ENCODE assay signal across 9 cellular contexts in the genomic region with DNA sequence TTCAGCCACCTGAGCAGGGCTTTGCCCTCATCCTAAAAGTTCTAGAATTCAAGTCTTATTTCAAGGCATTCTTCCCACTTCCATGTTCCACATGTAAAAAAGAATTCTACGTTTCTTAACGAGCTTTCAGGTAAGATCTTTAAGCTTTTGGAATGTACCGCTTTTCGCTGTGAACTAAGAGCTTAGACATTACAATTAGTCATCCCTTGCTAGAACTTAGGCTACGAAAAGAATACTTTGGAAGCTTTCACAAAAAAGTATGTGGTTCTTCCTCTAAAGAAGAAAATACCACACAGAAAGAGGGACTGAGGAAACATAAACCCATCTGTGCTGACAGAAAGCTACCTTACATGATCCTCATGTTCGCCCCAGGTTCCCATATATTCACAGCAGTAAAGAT. TPM values are rescaled to one million over a fixed set of nuclear protein-coding genes. Genes with fewer than 3 reads are reported as not detected.
DNase-seq lines count a peak whose midpoint lies in the region; ATAC-seq and TF ChIP-seq lines count a peak whose summit lies in the region.
"Had no signal": no experiment of that assay in that cellular context is flagged by ENCODE, and none has a peak within 500 bp of the region (broad histone marks: within the 10 kb centered on the region; RNA-seq: fewer than 3 reads in every experiment).

No MANE protein-coding gene starts in this region.

- DNase-seq in M059J (ENCODE audit: low read depth) (peak; percentile 55), colonic mucosa (no peak), D341Med (ENCODE audit: low spot score) (no peak), 8988T (no peak), GM19240 (ENCODE audit: insufficient read length, low spot score) (no peak)
- DNase-seq in natural killer cell treated with Interleukin-12 subunit alpha and Interleukin-12 subunit beta and Interleukin-15 and Interleukin-18, amount 100 ng/mL, for 72 hours (ENCODE audit: low spot score) = no peak
- DNase-seq: SIG-M5 had no signal

- H3K27ac ChIP-seq in BLaER1 (no peak overlapping the region), colonic mucosa (peak overlapping the region; percentile 88)

- H3K9me3 ChIP-seq in BLaER1 = no peaks in the 10 kb centered on the region
- no peaks in the 10 kb centered on the region for H3K9me3 ChIP-seq in colonic mucosa

- H3K4me3 ChIP-seq in BLaER1 (no peak overlapping the region), colonic mucosa (no peak overlapping the region)

- H3K27me3 Mint-ChIP-seq in natural killer cell treated with Interleukin-12 subunit alpha and Interleukin-12 subunit beta and Interleukin-15 and Interleukin-18, amount 100 ng/mL, for 72 hours = no peaks in the 10 kb centered on the region

- H3K36me3 Mint-ChIP-seq in natural killer cell treated with Interleukin-12 subunit alpha and Interleukin-12 subunit beta and Interleukin-15 and Interleukin-18, amount 100 ng/mL, for 72 hours = no peaks in the 10 kb centered on the region

- H3K36me3 ChIP-seq in BLaER1 (peaks cover 28% of the 10 kb centered on the region), colonic mucosa (no peaks in the 10 kb centered on the region)

- TF ChIP-seq CTCF in colonic mucosa (IDR thresholded peaks at IDR 0.05) = no peak

- no peaks in the 10 kb centered on the region for H3K9me3 Mint-ChIP-seq in natural killer cell treated with Interleukin-12 subunit alpha and Interleukin-12 subunit beta and Interleukin-15 and Interleukin-18, amount 100 ng/mL, for 72 hours

- peaks cover 49% of the 10 kb centered on the region for H4K20me1 ChIP-seq in BLaER1

- peak overlapping the region; percentile 91 for H3K4me2 ChIP-seq in BLaER1

- H3K4me3 Mint-ChIP-seq in natural killer cell treated with Interleukin-12 subunit alpha and Interleukin-12 subunit beta and Interleukin-15 and Interleukin-18, amount 100 ng/mL, for 72 hours = peak overlapping the region; percentile 92

- ATAC-seq in natural killer cell treated with Interleukin-12 subunit alpha and Interleukin-12 subunit beta and Interleukin-15 and Interleukin-18, amount 100 ng/mL, for 72 hours = no peak
- no peak for ATAC-seq in HG03469 (IDR thresholded peaks at IDR 0.05; ENCODE audit: unreplicated experiment)

- intact Hi-C loops in colonic mucosa (cut with DNase I) = no loop called here

- peaks cover 42 to 47% of the 10 kb centered on the region in 2 donors for H3K4me1 Mint-ChIP-seq in natural killer cell treated with Interleukin-12 subunit alpha and Interleukin-12 subunit beta and Interleukin-15 and Interleukin-18, amount 100 ng/mL, for 72 hours (ENCODE audit: low read depth in 2 of 2)

- H3K9ac ChIP-seq in BLaER1 (peak overlapping the region; percentile 86), colonic mucosa (ENCODE audit: low read depth in 2 of 2, low read length in 2 of 2) (peak overlapping the region in 1 of 2 donors; percentile 92)

- peak overlapping the region in 1 of 2 donors; percentile 60 for H3K27ac Mint-ChIP-seq in natural killer cell treated with Interleukin-12 subunit alpha and Interleukin-12 subunit beta and Interleukin-15 and Interleukin-18, amount 100 ng/mL, for 72 hours

- H3K4me1 ChIP-seq in BLaER1 = peaks cover 56% of the 10 kb centered on the region
- H3K4me1 ChIP-seq in colonic mucosa = no peaks in the 10 kb centered on the region

- H3K27me3 ChIP-seq in BLaER1 = no peaks in the 10 kb centered on the region
- H3K27me3 ChIP-seq in colonic mucosa = no peaks in the 10 kb centered on the region

RNA-seq across cellular contexts. Expression of gene NUMA1, which starts 1.9 kb away (rescaled TPM):
- 126 and 138 TPM in 2 replicates for total RNA-seq in M059J (2014; rRNA removed; shearing (Covaris generic))
- 100 to 1,000 TPM; 154 to 158 TPM for total RNA-seq in colonic mucosa
- total RNA-seq in natural killer cell treated with Interleukin-12 subunit alpha and Interleukin-12 subunit beta and Interleukin-15 and Interleukin-18, amount 100 ng/mL, for 72 hours = 100 to 1,000 TPM; 181 to 216 TPM

RNA-seq across cellular contexts. Expression of gene LRRC51, which starts 2.2 kb away (rescaled TPM):
- total RNA-seq in M059J (2014; rRNA removed; shearing (Covaris generic)) = 4.8 and 5.2 TPM in 2 replicates
- total RNA-seq in colonic mucosa = 10 to 100 TPM in 1 of 2 donors, 1 to 10 TPM in 1; 6.2 to 10.9 TPM
- total RNA-seq in natural killer cell treated with Interleukin-12 subunit alpha and Interleukin-12 subunit beta and Interleukin-15 and Interleukin-18, amount 100 ng/mL, for 72 hours = 1 to 10 TPM; 3.5 to 7.2 TPM

RNA-seq across cellular contexts. Expression of gene LAMTOR1, which starts 24.6 kb away (rescaled TPM):
- total RNA-seq in M059J (2014; rRNA removed; shearing (Covaris generic)) = 114 TPM in 2 replicates
- total RNA-seq in colonic mucosa = 10 to 100 TPM; 84.9 to 93.4 TPM
- total RNA-seq in natural killer cell treated with Interleukin-12 subunit alpha and Interleukin-12 subunit beta and Interleukin-15 and Interleukin-18, amount 100 ng/mL, for 72 hours = 10 to 100 TPM; 65.7 to 66.9 TPM

RNA-seq across cellular contexts. Expression of gene TOMT, which starts 27.2 kb away (rescaled TPM):
- total RNA-seq in M059J (2014; rRNA removed; shearing (Covaris generic)) = not detected in 2 replicates
- total RNA-seq in colonic mucosa = not detected
- total RNA-seq in natural killer cell treated with Interleukin-12 subunit alpha and Interleukin-12 subunit beta and Interleukin-15 and Interleukin-18, amount 100 ng/mL, for 72 hours = under 1 TPM in 1 of 2 donors, not detected in 1; 0.45 TPM

RNA-seq across cellular contexts. Expression of gene ANAPC15, which starts 34.0 kb away (rescaled TPM):
- 36.3 and 40.1 TPM in 2 replicates for total RNA-seq in M059J (2014; rRNA removed; shearing (Covaris generic))
- total RNA-seq in colonic mucosa = 10 to 100 TPM; 45.1 to 70.1 TPM
- total RNA-seq in natural killer cell treated with Interleukin-12 subunit alpha and Interleukin-12 subunit beta and Interleukin-15 and Interleukin-18, amount 100 ng/mL, for 72 hours = 10 to 100 TPM; 37.4 to 37.7 TPM
